Comparison of ENCODE assay signal across 9 cellular contexts in the genomic region with DNA sequence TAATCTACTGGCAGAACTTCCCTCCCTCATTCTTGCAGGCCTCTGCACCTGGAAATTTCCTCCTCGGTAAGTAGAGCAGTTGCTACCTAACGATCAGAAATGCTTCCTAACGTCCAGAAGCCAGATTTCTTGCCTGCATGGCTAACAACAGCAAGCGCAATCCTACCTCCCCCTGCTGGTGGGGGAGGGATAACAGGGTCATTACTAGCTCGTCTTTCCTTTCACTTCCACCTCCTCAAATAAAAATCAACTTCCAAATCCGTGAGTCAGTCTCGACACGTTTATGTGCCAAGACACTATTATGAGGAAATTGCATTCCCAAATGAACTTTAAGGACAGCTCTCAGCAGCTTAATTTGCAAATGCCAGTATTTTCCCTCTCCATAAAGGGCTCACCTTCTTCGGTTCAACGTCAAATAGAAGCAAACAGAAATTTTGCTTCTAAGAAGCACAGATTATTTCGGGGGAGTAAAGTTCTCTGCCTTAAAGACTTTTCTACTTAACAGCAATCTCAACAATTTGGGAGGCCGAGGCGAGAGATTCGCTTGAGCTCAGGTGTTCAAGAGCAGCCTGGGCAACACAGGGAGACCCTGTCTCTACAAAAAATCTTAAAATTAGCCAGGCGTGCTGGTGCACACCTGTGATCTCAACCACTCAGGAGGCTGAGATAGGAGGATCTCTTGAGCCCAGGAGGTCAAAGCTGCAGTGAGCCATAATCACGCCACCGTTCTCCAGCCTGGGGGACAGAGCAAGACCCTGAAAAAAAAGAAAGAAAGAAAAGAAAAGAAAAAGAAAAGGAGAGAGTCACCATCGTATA.
DNase-seq lines count a peak whose midpoint lies in the region; ATAC-seq lines count a peak whose summit lies in the region.
"Had no signal": no experiment of that assay in that cellular context is flagged by ENCODE, and none has a peak within 500 bp of the region (broad histone marks: within the 10 kb centered on the region; RNA-seq: fewer than 3 reads in every experiment).

No MANE protein-coding gene starts in this region.

- no peak overlapping the region for H3K27ac ChIP-seq in right cardiac atrium (ENCODE audit: low read length)
- H3K27ac ChIP-seq in iPS DF 6.9 (ENCODE audit: low read length), result no peak overlapping the region

- H3K4me3 Mint-ChIP-seq in activated T-helper 17 cell treated with anti-CD3 and anti-CD28 coated beads, Interleukin-2, amount 50 U/mL, for 72 hours, result peak overlapping the region; percentile 17

- H3K4me1 Mint-ChIP-seq in activated T-helper 17 cell treated with anti-CD3 and anti-CD28 coated beads, Interleukin-2, amount 50 U/mL, for 72 hours, result no peaks in the 10 kb centered on the region

- no peak for ATAC-seq in right cardiac atrium
- ATAC-seq in Right ventricle myocardium superior (ENCODE audit: poor library complexity), result no peak
- ATAC-seq in activated T-helper 17 cell treated with anti-CD3 and anti-CD28 coated beads, Interleukin-2, amount 50 U/mL, for 72 hours (replicated peaks), result peak; percentile 44
- no peak for ATAC-seq in HG03378 (IDR thresholded peaks at IDR 0.05; ENCODE audit: unreplicated experiment)

- no peaks in the 10 kb centered on the region for H3K4me1 ChIP-seq in right cardiac atrium (ENCODE audit: control insufficient read depth, insufficient read depth, low read length)
- peaks cover 3% of the 10 kb centered on the region; the same call in 1 of the 2 replicates for H3K4me1 ChIP-seq in iPS DF 6.9 (ENCODE audit: control insufficient read depth, insufficient read depth, low read length)

- H3K27me3 ChIP-seq in right cardiac atrium (ENCODE audit: control insufficient read depth, insufficient read depth) (no peaks in the 10 kb centered on the region), iPS DF 6.9 (ENCODE audit: control insufficient read depth, insufficient read depth, low read length) (no peaks in the 10 kb centered on the region)

- peaks cover 3% of the 10 kb centered on the region for H3K27me3 Mint-ChIP-seq in activated T-helper 17 cell treated with anti-CD3 and anti-CD28 coated beads, Interleukin-2, amount 50 U/mL, for 72 hours

- 54% methylated on average over 18 of the region's 18 CpGs for WGBS in right cardiac atrium
- WGBS in iPS DF 6.9 (ENCODE audit: insufficient coverage, insufficient read length), result no CpG with 5 or more reads among the region's 18 CpGs

- DNase-seq in right cardiac atrium (peak in 2 of 3 donors; percentile 14 to 64), Right ventricle myocardium superior (no peak), HCEC 1CT (peak; percentile 7), NCI-H226 (peak; percentile 47), iPS DF 6.9 (ENCODE audit: low read depth, low spot score) (peak; percentile 87)
- peak; percentile 52 for DNase-seq in stimulated activated CD8-positive, alpha-beta memory T cell treated with anti-CD3 and anti-CD28 coated beads, Interleukin-4, amount 100 ng/mL, for 48 hours
- DNase-seq: naive B cell had no signal

- H3K36me3 Mint-ChIP-seq in activated T-helper 17 cell treated with anti-CD3 and anti-CD28 coated beads, Interleukin-2, amount 50 U/mL, for 72 hours (ENCODE audit: low read depth), result no peaks in the 10 kb centered on the region
- H3K36me3 Mint-ChIP-seq: naive B cell had no signal

- H3K4me3 ChIP-seq in right cardiac atrium (ENCODE audit: low read length), result no peak overlapping the region
- H3K4me3 ChIP-seq in iPS DF 6.9 (ENCODE audit: low read length), result no peak overlapping the region

- H3K9me3 ChIP-seq in right cardiac atrium (ENCODE audit: control insufficient read depth, low read length) (no peaks in the 10 kb centered on the region), iPS DF 6.9 (ENCODE audit: control insufficient read depth, insufficient read depth, low read length) (no peaks in the 10 kb centered on the region)

- H3K27ac Mint-ChIP-seq in activated T-helper 17 cell treated with anti-CD3 and anti-CD28 coated beads, Interleukin-2, amount 50 U/mL, for 72 hours, result no peak overlapping the region

- intact Hi-C loops in right cardiac atrium (cut with DNase I), result no loop called here
- intact Hi-C loops in Right ventricle myocardium superior (cut with DNase I), result no loop called here

- H3K9me3 Mint-ChIP-seq in activated T-helper 17 cell treated with anti-CD3 and anti-CD28 coated beads, Interleukin-2, amount 50 U/mL, for 72 hours, result no peaks in the 10 kb centered on the region

- H3K36me3 ChIP-seq in iPS DF 6.9 (ENCODE audit: control insufficient read depth, insufficient read depth, low read length), result no peaks in the 10 kb centered on the region
